Comparison of ENCODE assay signal across 1 cellular context in genomic region chr18:56389190-56389589, GRCh38.
TF ChIP-seq lines count a peak whose summit lies in the region.

No MANE protein-coding gene starts in this region.

TF ChIP-seq in endothelial cell of umbilical vein, 7 proteins besides CTCF, POLR2A, EP300 and RAD21 (continued from another document):
- no peak for TF ChIP-seq JUN (IDR thresholded peaks at IDR 0.05; ENCODE audit: borderline replicate concordance, insufficient read depth, insufficient read length, low read depth)
- no peak for TF ChIP-seq MAX (IDR thresholded peaks at IDR 0.05; ENCODE audit: insufficient read depth, insufficient read length)
- no peak for TF ChIP-seq MYC (IDR thresholded peaks at IDR 0.05; ENCODE audit: low read depth, low read length)
